Comparison of ENCODE assay signal across 1 cellular context in the genomic region with DNA sequence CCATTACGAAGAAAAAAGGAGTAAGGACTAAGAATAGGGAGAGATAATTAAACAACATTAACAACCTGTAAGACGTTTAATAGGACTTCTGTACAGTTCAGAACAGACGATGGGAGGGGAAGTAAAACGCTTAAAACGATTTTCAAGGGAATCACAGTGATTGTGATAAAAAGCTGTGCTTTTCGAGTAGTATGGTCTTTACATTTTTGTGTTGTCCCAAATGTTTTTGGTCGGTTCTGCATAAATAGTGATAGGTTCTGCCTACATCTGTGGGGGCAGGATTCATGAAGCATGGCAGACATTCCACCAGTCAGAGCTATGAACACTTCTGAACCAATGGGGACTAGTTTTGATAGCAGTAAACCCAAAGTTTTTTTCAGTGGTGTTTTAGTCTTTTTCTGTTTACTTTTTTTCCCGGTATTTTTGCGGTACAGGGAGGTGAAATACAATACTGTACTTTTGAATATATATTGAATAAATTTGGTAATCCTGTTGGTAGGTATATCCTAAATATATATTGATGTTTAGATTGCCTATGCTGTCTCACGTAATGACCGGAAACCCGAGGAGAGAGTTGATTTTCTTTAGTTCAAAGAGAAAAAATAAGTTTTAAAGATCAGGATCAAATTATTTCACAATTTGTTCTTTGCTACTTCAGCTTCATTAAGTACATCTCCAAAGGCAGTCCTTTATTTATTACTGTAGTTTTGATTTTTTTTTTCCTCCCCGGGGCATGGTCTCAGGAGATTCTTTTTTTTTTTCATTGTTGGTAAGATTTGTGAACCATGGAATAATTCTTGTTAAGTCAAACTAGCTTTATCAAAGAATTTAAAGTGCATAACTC.
A peak's percentile ranks its signal among the peaks of the same experiment; 100 is the strongest.
TF ChIP-seq lines count a peak whose summit lies in the region.

No MANE protein-coding gene starts in this region.

TF ChIP-seq in K562, 482 proteins besides CTCF, POLR2A, EP300 and RAD21 (continued from another document):
- TF ChIP-seq UBTF (IDR thresholded peaks at IDR 0.05; ENCODE audit: borderline replicate concordance in 1 of 2, low read depth in 2 of 2, low read length in 2 of 2) (0 out of 4 replicates have a peak, but pooled peaks of 1 of the 2 experiments have one; percentile 38), SREBF1 (IDR thresholded peaks at IDR 0.05; ENCODE audit: borderline replicate concordance, low read depth, low read length) (no peak), NFE2L1 (tag; IDR thresholded peaks at IDR 0.05; ENCODE audit: borderline replicate concordance, low read depth) (no peak), SNRNP70 (optimal IDR thresholded peaks at IDR 0.05; ENCODE audit: low read depth, low read length) (no peak), JUND (IDR thresholded peaks at IDR 0.05; ENCODE audit: borderline replicate concordance, low read depth, low read length) (no peak), JUND (tag; IDR thresholded peaks at IDR 0.05; ENCODE audit: borderline replicate concordance, low read depth, low read length) (no peak)
